In genomic region chr5:94218374-94218773, GRCh38 we compare ENCODE assay signal across 1 cellular context.
TF ChIP-seq lines count a peak whose summit lies in the region.

No MANE protein-coding gene starts in this region.

TF ChIP-seq in SK-N-SH, 30 proteins besides CTCF, POLR2A, EP300 and RAD21 (continued from another document):
- TF ChIP-seq MAX (IDR thresholded peaks at IDR 0.05; ENCODE audit: low read depth) (peak; percentile 56; the same call in 1 of the 2 replicates), RXRA (IDR thresholded peaks at IDR 0.05; ENCODE audit: borderline replicate concordance, low read depth) (peak; percentile 94), RCOR1 (IDR thresholded peaks at IDR 0.05; ENCODE audit: low read length) (no peak), ZBTB33 (IDR thresholded peaks at IDR 0.05; ENCODE audit: borderline replicate concordance, low read depth) (peak; percentile 79; the same call in 1 of the 2 replicates), GABPA (IDR thresholded peaks at IDR 0.05; ENCODE audit: low read depth) (0 out of 2 replicates have a peak, but pooled peaks have one; percentile 19), FOSL2 (IDR thresholded peaks at IDR 0.05; ENCODE audit: borderline replicate concordance, low read depth) (peak; percentile 85)
